In the genomic region with DNA sequence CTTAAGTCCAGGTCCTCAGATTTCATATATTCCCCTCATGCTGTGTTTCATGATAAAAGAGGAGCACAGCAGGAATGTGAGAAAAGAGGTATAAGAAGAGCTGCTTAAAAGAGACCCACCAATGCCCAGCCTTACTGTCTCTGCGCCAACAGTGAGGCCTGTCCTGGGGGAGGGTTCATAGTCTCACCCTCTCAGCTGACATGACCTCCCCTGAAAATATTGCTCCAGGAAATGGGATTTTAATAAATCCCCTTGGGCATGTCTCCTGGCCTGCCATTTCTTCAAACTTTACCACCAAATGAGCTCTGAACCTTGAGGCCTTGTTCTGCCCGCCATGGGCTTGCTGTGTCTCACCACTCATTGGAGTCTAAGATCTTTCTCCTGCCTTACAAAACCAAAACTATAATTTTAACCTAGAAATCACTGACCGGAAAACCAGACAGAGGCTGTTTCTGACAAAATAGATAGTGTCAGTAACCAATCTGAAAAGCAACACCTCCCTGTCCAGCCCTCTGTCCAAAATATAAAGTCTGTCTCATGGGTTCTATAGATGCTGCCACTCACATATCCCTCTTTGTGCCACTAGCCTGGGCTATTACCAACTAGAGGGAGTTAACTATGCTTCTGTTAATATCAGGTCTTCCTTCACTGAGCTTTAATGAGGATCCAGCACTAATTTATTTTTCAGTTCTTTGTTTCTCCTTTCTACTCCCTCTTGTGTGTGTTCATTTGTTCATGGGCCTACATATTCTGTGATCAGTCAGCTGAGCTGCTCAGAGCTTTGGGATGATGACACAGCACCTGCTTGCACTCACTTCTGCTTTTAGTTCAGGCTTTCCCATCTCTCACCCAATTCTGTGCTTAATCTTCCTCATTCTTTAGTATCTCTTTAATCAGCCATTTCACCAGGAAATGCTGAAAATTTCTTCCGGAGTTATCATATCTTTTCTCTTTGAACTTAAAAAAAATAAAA, we compare ENCODE assay signal across 11 cellular contexts. TPM values are rescaled to one million over a fixed set of nuclear protein-coding genes. Genes with fewer than 3 reads are reported as not detected.
DNase-seq lines count a peak whose midpoint lies in the region; ATAC-seq and TF ChIP-seq lines count a peak whose summit lies in the region.
"Had no signal": no experiment of that assay in that cellular context is flagged by ENCODE, and none has a peak within 500 bp of the region (broad histone marks: within the 10 kb centered on the region; RNA-seq: fewer than 3 reads in every experiment).

A gene with protein sequence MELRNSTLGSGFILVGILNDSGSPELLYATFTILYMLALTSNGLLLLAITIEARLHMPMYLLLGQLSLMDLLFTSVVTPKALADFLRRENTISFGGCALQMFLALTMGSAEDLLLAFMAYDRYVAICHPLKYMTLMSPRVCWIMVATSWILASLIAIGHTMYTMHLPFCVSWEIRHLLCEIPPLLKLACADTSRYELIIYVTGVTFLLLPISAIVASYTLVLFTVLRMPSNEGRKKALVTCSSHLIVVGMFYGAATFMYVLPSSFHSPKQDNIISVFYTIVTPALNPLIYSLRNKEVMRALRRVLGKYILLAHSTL (minus strand): TSS at position 51 of the 973 bp plus-strand sequence. CDS start 3,019 bp downstream, outside the sequence.

- no peak within 1 kb of the TSS for H3K4me3 Mint-ChIP-seq in dendritic cell treated with granulocyte-macrophage colony-stimulating factor and Interleukin-4, amounts not matched to agents 40 ng/mL and 50 ng/mL, for 4 days
- H3K4me3 Mint-ChIP-seq: WTC11 had no signal

- H3K36me3 ChIP-seq in smooth muscle cell (ENCODE audit: low read depth): no peaks in the 10 kb centered on the region
- H3K36me3 ChIP-seq: upper lobe of left lung had no signal

- no peak within 1 kb of the TSS for H3K4me2 ChIP-seq in smooth muscle cell

- H3K4me1 ChIP-seq in foreskin keratinocyte (no peaks in the 10 kb centered on the region), smooth muscle cell (ENCODE audit: low read depth) (no peaks in the 10 kb centered on the region)
- H3K4me1 ChIP-seq: upper lobe of left lung had no signal

- H3K9me3 ChIP-seq in smooth muscle cell (replicated peaks; ENCODE audit: low read depth): no peaks in the 10 kb centered on the region
- H3K9me3 ChIP-seq: upper lobe of left lung had no signal

- ATAC-seq in GM18498 (IDR thresholded peaks at IDR 0.05; ENCODE audit: unreplicated experiment): peak; percentile 92
- ATAC-seq in GM21447 (IDR thresholded peaks at IDR 0.05; ENCODE audit: unreplicated experiment): peak; percentile 92
- peak; percentile 92 for ATAC-seq in HG03378 (IDR thresholded peaks at IDR 0.05; ENCODE audit: unreplicated experiment)
- ATAC-seq in foreskin keratinocyte: no peak
- ATAC-seq: WTC11 had no signal

- H3K4me1 Mint-ChIP-seq in dendritic cell treated with granulocyte-macrophage colony-stimulating factor and Interleukin-4, amounts not matched to agents 40 ng/mL and 50 ng/mL, for 4 days (ENCODE audit: low read depth): peaks cover 16% of the 10 kb centered on the region
- H3K4me1 Mint-ChIP-seq: WTC11 had no signal

- H3K27ac ChIP-seq in foreskin keratinocyte (no peak within 1 kb of the TSS), smooth muscle cell (ENCODE audit: low read depth) (no peak within 1 kb of the TSS)

- no peak within 1 kb of the TSS for H2AFZ ChIP-seq in smooth muscle cell (ENCODE audit: low read depth)

- H3K4me3 ChIP-seq in smooth muscle cell: no peak within 1 kb of the TSS
- H3K4me3 ChIP-seq: upper lobe of left lung had no signal

- no peaks in the 10 kb centered on the region for H3K9me3 Mint-ChIP-seq in dendritic cell treated with granulocyte-macrophage colony-stimulating factor and Interleukin-4, amounts not matched to agents 40 ng/mL and 50 ng/mL, for 4 days
- H3K9me3 Mint-ChIP-seq: WTC11 had no signal

- H3K36me3 Mint-ChIP-seq in dendritic cell treated with granulocyte-macrophage colony-stimulating factor and Interleukin-4, amounts not matched to agents 40 ng/mL and 50 ng/mL, for 4 days (ENCODE audit: low read depth): no peaks in the 10 kb centered on the region
- H3K36me3 Mint-ChIP-seq: WTC11 had no signal

- H3K79me2 ChIP-seq in smooth muscle cell (ENCODE audit: low read depth): no peaks in the 10 kb centered on the region

- no peak for DNase-seq in iPS-NIHi7 (ENCODE audit: extremely low spot score)
- no peak for DNase-seq in occipital lobe (lab: John Stamatoyannopoulos, UW)
- no peak for DNase-seq in foreskin keratinocyte
- no peak for DNase-seq in smooth muscle cell (lab: John Stamatoyannopoulos, UW; ENCODE audit: unreplicated experiment)

- no peaks in the 10 kb centered on the region for H4K20me1 ChIP-seq in smooth muscle cell (ENCODE audit: low read depth)

- H3F3A ChIP-seq in smooth muscle cell (ENCODE audit: low read depth): no peaks in the 10 kb centered on the region

- peaks cover 2% of the 10 kb centered on the region for H3K27me3 Mint-ChIP-seq in dendritic cell treated with granulocyte-macrophage colony-stimulating factor and Interleukin-4, amounts not matched to agents 40 ng/mL and 50 ng/mL, for 4 days

- intact Hi-C loops in dendritic cell treated with granulocyte-macrophage colony-stimulating factor and Interleukin-4, amounts not matched to agents 40 ng/mL and 50 ng/mL, for 4 days (cut with micrococcal nuclease): no loop called here

- no peak for TF ChIP-seq CTCF in foreskin keratinocyte (conservative IDR thresholded peaks at IDR 0.05)
- TF ChIP-seq CTCF in smooth muscle cell (IDR thresholded peaks at IDR 0.05; ENCODE audit: borderline replicate concordance, insufficient read depth, poor library complexity, severe bottlenecking): no peak

- no peak within 1 kb of the TSS for H3K9ac ChIP-seq in smooth muscle cell (ENCODE audit: low read depth)

- no peaks in the 10 kb centered on the region for H3K27me3 ChIP-seq in foreskin keratinocyte
- H3K27me3 ChIP-seq in smooth muscle cell (ENCODE audit: low read depth): no peaks in the 10 kb centered on the region
- H3K27me3 ChIP-seq: upper lobe of left lung had no signal

- WGBS in smooth muscle cell (ENCODE audit: low lambda C conversion rate): 71% methylated on average over 4 of the region's 4 CpGs

- H3K27ac Mint-ChIP-seq in dendritic cell treated with granulocyte-macrophage colony-stimulating factor and Interleukin-4, amounts not matched to agents 40 ng/mL and 50 ng/mL, for 4 days: peak within 1 kb of the TSS; percentile 90
- H3K27ac Mint-ChIP-seq: WTC11 had no signal

RNA-seq across cellular contexts. Expression of the gene that starts here (rescaled TPM):
- 0.47 TPM for total RNA-seq in occipital lobe
- 0.03 and 0.04 TPM in 2 replicates for total RNA-seq in foreskin keratinocyte
- 0.02 TPM in 1 of 2 replicates, not detected in the other for polyA plus RNA-seq in foreskin keratinocyte
- 0.13 and 0.72 TPM in 2 replicates for total RNA-seq in smooth muscle cell
- polyA plus RNA-seq in smooth muscle cell: 0.23 TPM in 1 of 2 replicates, not detected in the other
- total RNA-seq: Daoy had no signal
